ENCODE assay signal across 8 cellular contexts in genomic region chr14:99729991-99730875, GRCh38. TPM values are rescaled to one million over a fixed set of nuclear protein-coding genes. Genes with fewer than 3 reads are reported as not detected.
A peak's percentile ranks its signal among the peaks of the same experiment; 100 is the strongest.
DNase-seq lines count a peak whose midpoint lies in the region; ATAC-seq and TF ChIP-seq lines count a peak whose summit lies in the region.

No MANE protein-coding gene starts in this region.

- no peak for TF ChIP-seq POLR2A in HCT116 (IDR thresholded peaks at IDR 0.05; ENCODE audit: borderline replicate concordance, extremely low read depth, insufficient read depth, insufficient read length)

- TF ChIP-seq RAD21 in HCT116 (IDR thresholded peaks at IDR 0.05; ENCODE audit: low read depth): peak; percentile 76

- ATAC-seq in HCT116: peak; percentile 91
- ATAC-seq in GM19035 (IDR thresholded peaks at IDR 0.05; ENCODE audit: unreplicated experiment): no peak

- CTCF ChIA-PET in HCT116 (lab: Charles Lee): interaction anchor here (0.6 to 2.0 kb wide), 11 partner anchors 8 to 169 kb away, joined by 3 to 7 read pairs (median 3); partner anchors contain the start of gene CYP46A1

- peak overlapping the region; percentile 26 to 49 for H3K4me3 ChIP-seq in HCT116 (replicated peaks in 1 of 2; ENCODE audit: low read depth in 1 of 2, low read length in 2 of 2)

- BruUV-seq in HCT116 (replicated peaks; lab: Mats Ljungman, UMichigan): no TSS peak

- H4K20me1 ChIP-seq in HCT116 (ENCODE audit: insufficient read depth): no peaks in the 10 kb centered on the region

- peak; percentile 16 for DNase-seq in DMS79 (lab: John Stamatoyannopoulos, UW)
- no peak for DNase-seq in HCT116 (ENCODE audit: low read depth, low spot score)
- DNase-seq in NCI-H2171 (lab: John Stamatoyannopoulos, UW): peak; percentile 59
- DNase-seq in activated CD8-positive, alpha-beta memory T cell treated with anti-CD3 and anti-CD28 coated beads for 48 hours (ENCODE audit: low read depth in 2 of 3, low spot score in 2 of 3): peak; percentile 31 to 74 (median 69)
- peak; percentile 70 for DNase-seq in epidermal melanocyte (ENCODE audit: insufficient read length, low spot score)
- peak; percentile 69 for DNase-seq in mucosa of gallbladder (ENCODE audit: low spot score)
- peak; percentile 20 to 55 for DNase-seq in stimulated activated CD8-positive, alpha-beta memory T cell treated with anti-CD3 and anti-CD28 coated beads, Interleukin-7, amount 100 ng/mL, for 1 hour (ENCODE audit: low read depth in 2 of 2)

- no peaks in the 10 kb centered on the region for H3K9me3 ChIP-seq in HCT116 (ENCODE audit: control insufficient read depth in 1 of 2, insufficient read depth in 1 of 2, low read depth in 1 of 2, low read length in 2 of 2)

- no peaks in the 10 kb centered on the region for H3K27me3 ChIP-seq in HCT116 (ENCODE audit: insufficient read depth, low read length)

- POLR2A ChIA-PET in HCT116 (lab: Charles Lee): interaction anchor here (0.7 kb wide), 1 partner anchor 458 kb away, joined by 3 read pairs; the partner anchor contains the start of gene BCL11B

- peak overlapping the region; percentile 77 for H3K4me2 ChIP-seq in HCT116 (ENCODE audit: low read length)

- peak; percentile 44 to 82 (median 79); a peak in 5 of 6 replicates for TF ChIP-seq CTCF in HCT116 (IDR thresholded peaks at IDR 0.05 in 2 of 3, conservative IDR thresholded peaks at IDR 0.05 in 1 of 3; ENCODE audit: borderline replicate concordance in 1 of 3, insufficient read depth in 1 of 3, low read depth in 2 of 3, low read length in 2 of 3)

- H3K9ac ChIP-seq in HCT116 (ENCODE audit: low read length): peak overlapping the region; percentile 34; the same call in 1 of the 2 replicates

- RAD21 ChIA-PET in HCT116 (lab: Charles Lee; ENCODE audit: low non-redundant PET in 1 of 2, low total read pairs in 2 of 2, uncharacterized antibody in 2 of 2, unreplicated experiment in 2 of 2): interaction anchor here in 1 of 2 experiments (1.1 kb wide), 1 partner anchor 157 kb away, joined by 3 read pairs; no protein-coding TSS in a partner anchor

- H3K9me2 ChIP-seq in HCT116 (ENCODE audit: insufficient read depth): no peaks in the 10 kb centered on the region

- no peak overlapping the region for H2AFZ ChIP-seq in HCT116 (ENCODE audit: low read depth, low read length, poor library complexity, severe bottlenecking)

- no peaks in the 10 kb centered on the region for H3K36me3 ChIP-seq in HCT116 (ENCODE audit: control insufficient read depth in 1 of 2, insufficient read depth in 2 of 2, low read length in 2 of 2)

- peak overlapping the region; percentile 8; the same call in 1 of the 2 replicates for H3K27ac ChIP-seq in HCT116 (ENCODE audit: low read depth, low read length)

- H3K79me2 ChIP-seq in HCT116 (ENCODE audit: insufficient read depth, low read length): no peaks in the 10 kb centered on the region

- intact Hi-C loops in HCT116 (cut with micrococcal nuclease): loop anchor here (1.0 kb wide), 1 partner anchor 155 kb away; no protein-coding TSS in a partner anchor

- H3K4me1 ChIP-seq in HCT116 (ENCODE audit: control insufficient read depth in 1 of 2, insufficient read depth in 2 of 2, low read length in 2 of 2): peaks cover 6 to 11% of the 10 kb centered on the region in 2 experiments; a peak in 2 of 4 replicates

TF ChIP-seq in HCT116, 20 proteins besides CTCF, POLR2A, EP300 and RAD21:
- TF ChIP-seq EGR1 (IDR thresholded peaks at IDR 0.05; ENCODE audit: low read depth) (no peak), EZH2phosphoT487 (IDR thresholded peaks at IDR 0.05; ENCODE audit: borderline replicate concordance) (no peak)

RNA-seq across cellular contexts. Expression of gene CYP46A1, which starts 46.1 kb away (rescaled TPM):
- total RNA-seq in HCT116 (2021; ENCODE audit: unreplicated experiment) (0.76 TPM), mucosa of gallbladder (1.8 TPM)
- 0.27 and 0.35 TPM in 2 replicates for polyA plus RNA-seq in HCT116 (2012)
